In the genomic region with DNA sequence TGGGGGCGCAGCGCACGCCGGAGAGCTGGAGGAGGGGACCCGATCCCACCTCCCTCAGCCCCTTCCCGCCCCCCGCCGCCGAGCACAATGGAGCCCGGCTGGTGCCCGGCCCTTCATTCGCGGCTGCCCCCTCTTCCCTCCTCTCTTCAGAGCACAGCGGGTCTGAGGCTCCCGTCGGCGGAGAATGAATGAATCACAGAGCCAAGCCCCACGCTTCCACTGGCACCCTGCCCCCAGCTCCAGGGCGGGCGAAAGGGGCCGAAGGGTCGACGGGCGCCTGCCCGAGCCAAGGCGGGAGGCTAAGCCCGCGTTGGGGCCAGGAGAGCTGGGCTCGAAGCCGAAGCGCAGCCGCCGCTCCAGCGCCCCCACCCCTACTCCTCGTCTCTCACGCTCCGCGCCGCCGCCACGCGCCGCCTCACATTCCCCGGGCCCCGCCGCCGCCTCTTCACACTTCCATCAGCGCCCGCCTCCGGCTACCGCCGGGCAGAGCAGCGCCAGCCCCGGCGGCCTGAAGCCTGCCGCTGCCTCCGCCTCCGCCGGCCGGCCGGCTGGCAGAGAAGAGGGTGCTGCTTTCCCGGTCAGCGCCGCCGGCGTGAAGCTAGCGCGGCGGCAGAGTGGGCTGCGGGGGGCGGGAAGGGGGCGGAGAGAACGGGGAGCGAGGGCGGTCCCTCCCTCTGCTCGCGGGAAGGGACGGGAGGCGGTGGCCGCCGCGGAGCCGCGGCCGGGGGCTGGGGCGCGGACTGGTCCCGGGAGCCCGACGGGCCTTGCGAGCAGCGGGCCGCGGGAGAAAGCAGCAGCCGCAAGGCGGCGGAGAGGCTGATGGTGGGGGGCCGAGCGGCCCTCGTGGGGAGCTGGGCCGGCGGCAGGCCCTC, we compare ENCODE assay signal across 8 cellular contexts. TPM values are rescaled to one million over a fixed set of nuclear protein-coding genes. Genes with fewer than 3 reads are reported as not detected.
DNase-seq lines count a peak whose midpoint lies in the region; ATAC-seq and TF ChIP-seq lines count a peak whose summit lies in the region.

A gene with protein sequence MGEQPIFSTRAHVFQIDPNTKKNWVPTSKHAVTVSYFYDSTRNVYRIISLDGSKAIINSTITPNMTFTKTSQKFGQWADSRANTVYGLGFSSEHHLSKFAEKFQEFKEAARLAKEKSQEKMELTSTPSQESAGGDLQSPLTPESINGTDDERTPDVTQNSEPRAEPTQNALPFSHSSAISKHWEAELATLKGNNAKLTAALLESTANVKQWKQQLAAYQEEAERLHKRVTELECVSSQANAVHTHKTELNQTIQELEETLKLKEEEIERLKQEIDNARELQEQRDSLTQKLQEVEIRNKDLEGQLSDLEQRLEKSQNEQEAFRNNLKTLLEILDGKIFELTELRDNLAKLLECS (minus strand): TSS at position 616 of the 872 bp plus-strand sequence. CDS start 1,360 bp downstream, outside the sequence.

- peaks cover 6% of the 10 kb centered on the region for H3K36me3 Mint-ChIP-seq in dendritic cell treated with granulocyte-macrophage colony-stimulating factor and Interleukin-4, amounts not matched to agents 40 ng/mL and 50 ng/mL, for 4 days (ENCODE audit: low read depth)

- H3K36me3 ChIP-seq in right lobe of liver, result no peaks in the 10 kb centered on the region

- TF ChIP-seq CTCF in right lobe of liver (IDR thresholded peaks at IDR 0.05), result no peak

- H3K9me3 Mint-ChIP-seq in dendritic cell treated with granulocyte-macrophage colony-stimulating factor and Interleukin-4, amounts not matched to agents 40 ng/mL and 50 ng/mL, for 4 days, result no peaks in the 10 kb centered on the region

- ATAC-seq in GM18867 (IDR thresholded peaks at IDR 0.05; ENCODE audit: unreplicated experiment) (peak; percentile 67), HG03103 (IDR thresholded peaks at IDR 0.05; ENCODE audit: low read depth, unreplicated experiment) (peak; percentile 47), right lobe of liver (peak; percentile 85 to 94 (median 88))

- peak within 1 kb of the TSS; percentile 68 to 82 (median 75) for H3K4me3 ChIP-seq in right lobe of liver

- WGBS in right lobe of liver (ENCODE audit: insufficient coverage, low coverage, low lambda C conversion rate, missing lambda C conversion rate), result 1% methylated on average over 12 of the region's 102 CpGs

- no peaks in the 10 kb centered on the region for H3K9me3 ChIP-seq in right lobe of liver

- DNase-seq in AG08395 (ENCODE audit: low spot score) (peak; percentile 84), NCI-H460 (ENCODE audit: extremely low read depth, low read depth) (peak; percentile 45), right lobe of liver (peak; percentile 77 to 83 (median 82))
- peak; percentile 68 for DNase-seq in activated CD4-positive, alpha-beta T cell treated with anti-CD3 and anti-CD28 coated beads, Interleukin-2, amount 50 U/mL, for 4 hours
- peak; percentile 54 to 61 for DNase-seq in stimulated activated CD4-positive, alpha-beta T cell treated with anti-CD3 and anti-CD28 coated beads, Interleukin-4, amount 100 ng/mL, for 48 hours (ENCODE audit: low read depth in 2 of 2)

- peak within 1 kb of the TSS; percentile 88 to 93 (median 89) for H3K27ac ChIP-seq in right lobe of liver

- H3K27me3 Mint-ChIP-seq in dendritic cell treated with granulocyte-macrophage colony-stimulating factor and Interleukin-4, amounts not matched to agents 40 ng/mL and 50 ng/mL, for 4 days, result peaks cover 61% of the 10 kb centered on the region

- H3K27ac Mint-ChIP-seq in dendritic cell treated with granulocyte-macrophage colony-stimulating factor and Interleukin-4, amounts not matched to agents 40 ng/mL and 50 ng/mL, for 4 days, result peak within 1 kb of the TSS; percentile 86

- peaks cover 0 to 12% (median 0%) of the 10 kb centered on the region in 4 donors for H3K4me1 ChIP-seq in right lobe of liver

- H3K4me3 Mint-ChIP-seq in dendritic cell treated with granulocyte-macrophage colony-stimulating factor and Interleukin-4, amounts not matched to agents 40 ng/mL and 50 ng/mL, for 4 days, result peak within 1 kb of the TSS; percentile 93

- H3K27me3 ChIP-seq in right lobe of liver, result no peaks in the 10 kb centered on the region

- peaks cover 29% of the 10 kb centered on the region for H3K4me1 Mint-ChIP-seq in dendritic cell treated with granulocyte-macrophage colony-stimulating factor and Interleukin-4, amounts not matched to agents 40 ng/mL and 50 ng/mL, for 4 days (ENCODE audit: low read depth)

- intact Hi-C loops in dendritic cell treated with granulocyte-macrophage colony-stimulating factor and Interleukin-4, amounts not matched to agents 40 ng/mL and 50 ng/mL, for 4 days (cut with micrococcal nuclease), result no loop called here
- intact Hi-C loops in right lobe of liver (cut with DNase I), result no loop called here

- TF ChIP-seq POLR2A in right lobe of liver (IDR thresholded peaks at IDR 0.05), result no peak

RNA-seq across cellular contexts. Expression of the gene that starts here (rescaled TPM):
- total RNA-seq in NCI-H460 (2014; rRNA removed; shearing (Covaris generic)), result 5.2 and 5.5 TPM in 2 replicates
- polyA plus RNA-seq in NCI-H460 (2014; cell fraction: nucleus; rRNA removed), result 2.7 and 3.1 TPM in 2 replicates
- 1 to 10 TPM in 4 of 6 experiments, under 1 TPM in 2; 0.26 to 1.7 (median 1.2) TPM for total RNA-seq in right lobe of liver

Comparison
In these comparisons a context has a peak if more than half of its experiments do, and no peak if none do; other contexts are left out.
1. Peak in every context shown above with its lines: DNase-seq, ATAC-seq, H3K4me3 ChIP-seq and H3K27ac ChIP-seq.